ENCODE assay signal across 28 cellular contexts in the genomic region with DNA sequence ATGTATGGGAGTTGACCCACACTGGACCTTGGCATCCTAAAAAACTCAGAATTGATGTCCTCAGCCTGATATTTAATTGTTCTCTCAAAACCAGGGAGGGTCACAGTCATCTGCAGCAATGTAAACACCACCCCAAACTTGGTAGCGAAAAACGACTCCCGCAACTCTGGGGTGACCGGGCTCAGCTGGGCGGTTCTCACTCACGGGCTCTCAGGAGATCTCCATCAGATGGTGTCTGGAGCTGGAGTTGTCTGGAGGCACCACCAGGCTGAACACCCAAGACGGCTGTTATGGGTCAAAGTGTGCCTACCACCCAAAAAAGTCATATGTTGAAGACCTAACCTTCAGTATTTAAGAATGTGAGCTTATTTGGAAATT.
"Had no signal": no experiment of that assay in that cellular context is flagged by ENCODE, and none has a peak within 500 bp of the region (broad histone marks: within the 10 kb centered on the region; RNA-seq: fewer than 3 reads in every experiment).

No MANE protein-coding gene starts in this region.

- H3K27me3 ChIP-seq: adrenal gland, body of pancreas, colonic mucosa had no signal

- H3K27me3 Mint-ChIP-seq: activated CD4-positive, alpha-beta memory T cell treated with anti-CD3 and anti-CD28 coated beads for 36 hours; activated CD4-positive, alpha-beta T cell treated with anti-CD3 and anti-CD28 coated beads for 36 hours; activated CD8-positive, alpha-beta memory T cell treated with anti-CD3 and anti-CD28 coated beads, Interleukin-2, amount 10 ng/mL, durations not matched to agents 7 days and 5 days; activated naive CD4-positive, alpha-beta T cell treated with anti-CD3 and anti-CD28 coated beads, Interleukin-2, amount 50 U/mL, for 24 hours; activated naive CD8-positive, alpha-beta T cell treated with anti-CD3 and anti-CD28 coated beads for 36 hours; activated naive CD8-positive, alpha-beta T cell treated with anti-CD3 and anti-CD28 coated beads, Interleukin-2, amount 50 U/mL, for 24 hours; activated T-cell treated with anti-CD3 and anti-CD28 coated beads, Interleukin-2, amount 50 U/mL, for 24 hours had no signal

- H3K4me1 ChIP-seq: adrenal gland, body of pancreas, colonic mucosa had no signal

- H3K27ac ChIP-seq: adrenal gland, body of pancreas, colonic mucosa, dorsolateral prefrontal cortex had no signal

- H3K36me3 Mint-ChIP-seq: activated CD4-positive, alpha-beta memory T cell treated with anti-CD3 and anti-CD28 coated beads for 36 hours; activated CD8-positive, alpha-beta memory T cell treated with anti-CD3 and anti-CD28 coated beads, Interleukin-2, amount 10 ng/mL, durations not matched to agents 7 days and 5 days; activated naive CD4-positive, alpha-beta T cell treated with anti-CD3 and anti-CD28 coated beads, Interleukin-2, amount 50 U/mL, for 24 hours; activated naive CD8-positive, alpha-beta T cell treated with anti-CD3 and anti-CD28 coated beads for 36 hours had no signal

- H3K9me3 Mint-ChIP-seq: activated CD4-positive, alpha-beta memory T cell treated with anti-CD3 and anti-CD28 coated beads for 36 hours; activated CD4-positive, alpha-beta T cell treated with anti-CD3 and anti-CD28 coated beads, Interleukin-2, amount 10 ng/mL, durations not matched to agents 24 days and 14 days; activated naive CD4-positive, alpha-beta T cell treated with anti-CD3 and anti-CD28 coated beads for 36 hours; activated naive CD4-positive, alpha-beta T cell treated with anti-CD3 and anti-CD28 coated beads, Interleukin-2, amount 50 U/mL, for 24 hours; activated naive CD8-positive, alpha-beta T cell treated with anti-CD3 and anti-CD28 coated beads for 36 hours; activated naive CD8-positive, alpha-beta T cell treated with anti-CD3 and anti-CD28 coated beads, Interleukin-2, amount 50 U/mL, for 24 hours; activated T-cell treated with anti-CD3 and anti-CD28 coated beads, Interleukin-2, amount 50 U/mL, for 24 hours; activated T-cell treated with anti-CD3 and anti-CD28 coated beads, Interleukin-2, amount 50 U/mL, for 72 hours; dendritic cell treated with granulocyte-macrophage colony-stimulating factor and Interleukin-4, amounts not matched to agents 40 ng/mL and 50 ng/mL, for 4 days; endodermal cell had no signal

- H3K36me3 ChIP-seq: adrenal gland, colonic mucosa had no signal

- DNase-seq: activated CD4-positive, alpha-beta memory T cell treated with anti-CD3 and anti-CD28 coated beads for 36 hours; activated CD4-positive, alpha-beta T cell treated with anti-CD3 and anti-CD28 coated beads for 36 hours; activated CD4-positive, alpha-beta T cell treated with anti-CD3 and anti-CD28 coated beads, Interleukin-2, amount 10 ng/mL, durations not matched to agents 24 days and 14 days; activated CD4-positive, CD25-positive, alpha-beta regulatory T cell; activated CD4-positive, CD25-positive, alpha-beta regulatory T cell treated with anti-CD3 and anti-CD28 coated beads, Interleukin-2, amount 50 U/mL, for 72 hours; activated CD8-positive, alpha-beta memory T cell treated with anti-CD3 and anti-CD28 coated beads, Interleukin-2, amount 10 ng/mL, durations not matched to agents 7 days and 5 days; activated CD8-positive, alpha-beta memory T cell treated with anti-CD3 and anti-CD28 coated beads, Interleukin-2, amount 50 U/mL, for 4 hours; activated CD8-positive, alpha-beta T cell treated with anti-CD3 and anti-CD28 coated beads, Interleukin-2, amount 10 ng/mL, durations not matched to agents 7 days and 5 days; activated naive CD4-positive, alpha-beta T cell treated with anti-CD3 and anti-CD28 coated beads for 36 hours; activated naive CD8-positive, alpha-beta T cell treated with anti-CD3 and anti-CD28 coated beads for 36 hours; activated naive CD8-positive, alpha-beta T cell treated with anti-CD3 and anti-CD28 coated beads, Interleukin-2, amount 50 U/mL, for 24 hours; activated T-cell treated with anti-CD3 and anti-CD28 coated beads, Interleukin-2, amount 50 U/mL, for 24 hours; activated T-cell treated with anti-CD3 and anti-CD28 coated beads, Interleukin-2, amount 50 U/mL, for 72 hours; adrenal gland; amygdala; aorta; body of pancreas; central memory CD4-positive, alpha-beta T cell; cerebellar nuclear complex; colonic mucosa; dorsolateral prefrontal cortex; effector memory CD4-positive, alpha-beta T cell; endodermal cell; foreskin fibroblast; T-helper 2 cell had no signal

- H3K4me3 ChIP-seq: adrenal gland, body of pancreas, colonic mucosa, dorsolateral prefrontal cortex had no signal

- H3K4me1 Mint-ChIP-seq: activated CD4-positive, alpha-beta T cell treated with anti-CD3 and anti-CD28 coated beads for 36 hours; activated CD4-positive, alpha-beta T cell treated with anti-CD3 and anti-CD28 coated beads, Interleukin-2, amount 10 ng/mL, durations not matched to agents 24 days and 14 days; activated CD8-positive, alpha-beta memory T cell treated with anti-CD3 and anti-CD28 coated beads, Interleukin-2, amount 10 ng/mL, durations not matched to agents 7 days and 5 days; activated naive CD4-positive, alpha-beta T cell treated with anti-CD3 and anti-CD28 coated beads, Interleukin-2, amount 50 U/mL, for 24 hours; activated naive CD8-positive, alpha-beta T cell treated with anti-CD3 and anti-CD28 coated beads for 36 hours; activated naive CD8-positive, alpha-beta T cell treated with anti-CD3 and anti-CD28 coated beads, Interleukin-2, amount 50 U/mL, for 24 hours had no signal

- H3K27ac Mint-ChIP-seq: activated CD4-positive, alpha-beta memory T cell treated with anti-CD3 and anti-CD28 coated beads for 36 hours; activated CD4-positive, alpha-beta T cell treated with anti-CD3 and anti-CD28 coated beads for 36 hours; activated CD4-positive, alpha-beta T cell treated with anti-CD3 and anti-CD28 coated beads, Interleukin-2, amount 10 ng/mL, durations not matched to agents 24 days and 14 days; activated CD8-positive, alpha-beta memory T cell treated with anti-CD3 and anti-CD28 coated beads, Interleukin-2, amount 10 ng/mL, durations not matched to agents 7 days and 5 days; activated CD8-positive, alpha-beta T cell treated with anti-CD3 and anti-CD28 coated beads, Interleukin-2, amount 10 ng/mL, durations not matched to agents 7 days and 5 days; activated naive CD4-positive, alpha-beta T cell treated with anti-CD3 and anti-CD28 coated beads for 36 hours; activated naive CD4-positive, alpha-beta T cell treated with anti-CD3 and anti-CD28 coated beads, Interleukin-2, amount 50 U/mL, for 24 hours; activated naive CD8-positive, alpha-beta T cell treated with anti-CD3 and anti-CD28 coated beads for 36 hours; activated naive CD8-positive, alpha-beta T cell treated with anti-CD3 and anti-CD28 coated beads, Interleukin-2, amount 50 U/mL, for 24 hours; activated T-cell treated with anti-CD3 and anti-CD28 coated beads, Interleukin-2, amount 50 U/mL, for 24 hours; activated T-cell treated with anti-CD3 and anti-CD28 coated beads, Interleukin-2, amount 50 U/mL, for 72 hours; dendritic cell treated with granulocyte-macrophage colony-stimulating factor and Interleukin-4, amounts not matched to agents 40 ng/mL and 50 ng/mL, for 4 days; endodermal cell had no signal

- H3K9me3 ChIP-seq: adrenal gland, body of pancreas, colonic mucosa had no signal

- ATAC-seq: activated CD4-positive, alpha-beta T cell treated with anti-CD3 and anti-CD28 coated beads for 36 hours; activated CD8-positive, alpha-beta memory T cell treated with anti-CD3 and anti-CD28 coated beads, Interleukin-2, amount 10 ng/mL, durations not matched to agents 7 days and 5 days; activated CD8-positive, alpha-beta T cell treated with anti-CD3 and anti-CD28 coated beads, Interleukin-2, amount 10 ng/mL, durations not matched to agents 7 days and 5 days; activated naive CD8-positive, alpha-beta T cell treated with anti-CD3 and anti-CD28 coated beads, Interleukin-2, amount 50 U/mL, for 24 hours; activated T-cell treated with anti-CD3 and anti-CD28 coated beads, Interleukin-2, amount 50 U/mL, for 72 hours; body of pancreas; esophagus mucosa had no signal

- H3K4me3 Mint-ChIP-seq: activated CD4-positive, alpha-beta memory T cell treated with anti-CD3 and anti-CD28 coated beads for 36 hours; activated CD4-positive, alpha-beta T cell treated with anti-CD3 and anti-CD28 coated beads for 36 hours; activated CD4-positive, alpha-beta T cell treated with anti-CD3 and anti-CD28 coated beads, Interleukin-2, amount 10 ng/mL, durations not matched to agents 24 days and 14 days; activated CD8-positive, alpha-beta memory T cell treated with anti-CD3 and anti-CD28 coated beads, Interleukin-2, amount 10 ng/mL, durations not matched to agents 7 days and 5 days; activated CD8-positive, alpha-beta T cell treated with anti-CD3 and anti-CD28 coated beads, Interleukin-2, amount 10 ng/mL, durations not matched to agents 7 days and 5 days; activated naive CD4-positive, alpha-beta T cell treated with anti-CD3 and anti-CD28 coated beads for 36 hours; activated naive CD4-positive, alpha-beta T cell treated with anti-CD3 and anti-CD28 coated beads, Interleukin-2, amount 50 U/mL, for 24 hours; activated naive CD8-positive, alpha-beta T cell treated with anti-CD3 and anti-CD28 coated beads for 36 hours; activated naive CD8-positive, alpha-beta T cell treated with anti-CD3 and anti-CD28 coated beads, Interleukin-2, amount 50 U/mL, for 24 hours; activated T-cell treated with anti-CD3 and anti-CD28 coated beads, Interleukin-2, amount 50 U/mL, for 24 hours; activated T-cell treated with anti-CD3 and anti-CD28 coated beads, Interleukin-2, amount 50 U/mL, for 72 hours; dendritic cell treated with granulocyte-macrophage colony-stimulating factor and Interleukin-4, amounts not matched to agents 40 ng/mL and 50 ng/mL, for 4 days; endodermal cell had no signal
